ENCODE assay signal across 23 cellular contexts in the genomic region with DNA sequence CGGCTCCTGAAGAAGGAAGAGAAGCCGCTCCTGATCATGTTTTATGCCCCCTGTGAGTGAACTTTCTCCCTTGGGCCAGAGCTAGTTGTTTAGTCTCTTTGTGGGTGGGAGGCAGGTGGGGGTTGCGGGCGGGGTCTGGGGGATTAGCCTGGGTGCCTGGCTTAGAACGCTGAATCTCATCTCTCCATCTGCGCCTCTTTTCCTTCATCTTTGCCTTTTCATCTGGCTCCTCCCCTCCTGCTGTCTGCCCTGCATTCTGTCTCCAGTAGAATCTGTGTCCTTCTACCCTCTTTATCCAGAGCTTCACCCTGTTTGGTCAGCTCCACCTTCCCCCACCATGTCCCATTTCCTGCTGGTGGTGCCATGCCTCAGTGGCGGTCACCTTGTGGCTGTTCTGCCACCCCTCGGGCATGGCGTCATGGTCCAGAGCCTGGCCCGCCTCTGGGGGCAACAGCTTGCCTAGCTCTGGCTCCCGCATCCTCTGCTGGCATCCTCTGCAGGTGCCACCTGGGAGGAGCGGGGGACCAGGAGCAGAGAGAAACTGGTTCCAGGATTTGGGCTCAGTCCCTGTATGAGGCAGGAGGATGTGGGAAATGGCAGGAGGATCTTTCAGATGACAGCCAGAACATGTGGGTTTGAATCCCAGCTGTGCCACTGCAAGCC. TPM values are rescaled to one million over a fixed set of nuclear protein-coding genes. Genes with fewer than 3 reads are reported as not detected.
DNase-seq lines count a peak whose midpoint lies in the region; ATAC-seq and TF ChIP-seq lines count a peak whose summit lies in the region.
"Had no signal": no experiment of that assay in that cellular context is flagged by ENCODE, and none has a peak within 500 bp of the region (broad histone marks: within the 10 kb centered on the region; RNA-seq: fewer than 3 reads in every experiment).

No MANE protein-coding gene starts in this region.

- no peaks in the 10 kb centered on the region for H3K27me3 ChIP-seq in vagina
- H3K27me3 ChIP-seq: SJSA1, stomach, thyroid gland had no signal

- H3K4me1 Mint-ChIP-seq in stimulated activated naive CD8-positive, alpha-beta T cell treated with anti-CD3 and anti-CD28 coated beads, Interleukin-15, Interleukin-2, amounts not matched to agents 100 ng/mL and 50 ng/mL, for 24 hours (ENCODE audit: low read depth), result peaks cover 15% of the 10 kb centered on the region
- H3K4me1 Mint-ChIP-seq in stimulated activated naive CD8-positive, alpha-beta T cell treated with anti-CD3 and anti-CD28 coated beads, Interleukin-15, amount 100 ng/mL, for 72 hours, result no peaks in the 10 kb centered on the region
- peaks cover 29% of the 10 kb centered on the region for H3K4me1 Mint-ChIP-seq in endothelial cell (ENCODE audit: unreplicated experiment)

- peak overlapping the region; percentile 28 for H3K27ac Mint-ChIP-seq in stimulated activated naive CD8-positive, alpha-beta T cell treated with anti-CD3 and anti-CD28 coated beads, Interleukin-15, Interleukin-2, amounts not matched to agents 100 ng/mL and 50 ng/mL, for 24 hours
- no peak overlapping the region for H3K27ac Mint-ChIP-seq in stimulated activated naive CD8-positive, alpha-beta T cell treated with anti-CD3 and anti-CD28 coated beads, Interleukin-15, amount 100 ng/mL, for 72 hours
- peak overlapping the region; percentile 57 for H3K27ac Mint-ChIP-seq in endothelial cell (ENCODE audit: unreplicated experiment)
- H3K27ac Mint-ChIP-seq: activated naive CD8-positive, alpha-beta T cell treated with anti-CD3 and anti-CD28 coated beads, Interleukin-2, amount 50 U/mL, for 24 hours; HFFc6; T-cell had no signal

- TF ChIP-seq CTCF in endothelial cell (IDR thresholded peaks at IDR 0.05; ENCODE audit: unreplicated experiment) (no peak), GM20000 (IDR thresholded peaks at IDR 0.05; ENCODE audit: extremely low read depth, missing control alignments) (no peak), vagina (IDR thresholded peaks at IDR 0.05) (no peak)

- H3K27ac ChIP-seq in vagina, result no peak overlapping the region
- H3K27ac ChIP-seq: A549, GM23248, left ventricle myocardium inferior, SJSA1, stomach, thyroid gland had no signal

- DNase-seq in stimulated activated naive CD8-positive, alpha-beta T cell treated with anti-CD3 and anti-CD28 coated beads, Interleukin-15, amount 100 ng/mL, for 72 hours, result no peak
- DNase-seq in NCI-H524 (lab: John Stamatoyannopoulos, UW), result peak; percentile 97 to 98
- no peak for DNase-seq in endothelial cell (ENCODE audit: low spot score)
- no peak for DNase-seq in T-helper 1 cell
- no peak for DNase-seq in GM20000 (ENCODE audit: low spot score)
- DNase-seq in vagina (ENCODE audit: extremely low spot score in 2 of 2), result no peak
- DNase-seq: activated CD4-positive, alpha-beta T cell treated with anti-CD3 and anti-CD28 coated beads for 1 hour; activated naive CD8-positive, alpha-beta T cell treated with anti-CD3 and anti-CD28 coated beads, Interleukin-2, amount 50 U/mL, for 24 hours; activated T-cell treated with anti-CD3 and anti-CD28 coated beads for 4 hours; GM23248; HFFc6; Karpas-422; left ventricle myocardium inferior; NCI-H1436; NCI-H510A treated with DMSO at 0.1 percent for 48 hours; occipital lobe; stomach; T-cell; thyroid gland had no signal

- ATAC-seq in stimulated activated naive CD8-positive, alpha-beta T cell treated with anti-CD3 and anti-CD28 coated beads, Interleukin-15, amount 100 ng/mL, for 72 hours, result no peak
- no peak for ATAC-seq in HG02623 (IDR thresholded peaks at IDR 0.05; ENCODE audit: unreplicated experiment)
- ATAC-seq: A549; activated naive CD8-positive, alpha-beta T cell treated with anti-CD3 and anti-CD28 coated beads, Interleukin-2, amount 50 U/mL, for 24 hours; T-cell had no signal

- peaks cover 55% of the 10 kb centered on the region for H3K36me3 Mint-ChIP-seq in stimulated activated naive CD8-positive, alpha-beta T cell treated with anti-CD3 and anti-CD28 coated beads, Interleukin-15, Interleukin-2, amounts not matched to agents 100 ng/mL and 50 ng/mL, for 24 hours (ENCODE audit: low read depth)
- H3K36me3 Mint-ChIP-seq in endothelial cell (ENCODE audit: low read depth, unreplicated experiment), result peaks cover 33% of the 10 kb centered on the region

- H3K4me3 Mint-ChIP-seq in stimulated activated naive CD8-positive, alpha-beta T cell treated with anti-CD3 and anti-CD28 coated beads, Interleukin-15, Interleukin-2, amounts not matched to agents 100 ng/mL and 50 ng/mL, for 24 hours, result no peak overlapping the region
- H3K4me3 Mint-ChIP-seq in stimulated activated naive CD8-positive, alpha-beta T cell treated with anti-CD3 and anti-CD28 coated beads, Interleukin-15, amount 100 ng/mL, for 72 hours, result no peak overlapping the region
- no peak overlapping the region for H3K4me3 Mint-ChIP-seq in endothelial cell (ENCODE audit: unreplicated experiment)
- H3K4me3 Mint-ChIP-seq: activated naive CD8-positive, alpha-beta T cell treated with anti-CD3 and anti-CD28 coated beads, Interleukin-2, amount 50 U/mL, for 24 hours; HFFc6; T-cell had no signal

- intact Hi-C loops in vagina (cut with DNase I), result no loop called here

- no peaks in the 10 kb centered on the region for H3K4me1 ChIP-seq in vagina
- H3K4me1 ChIP-seq: A549, SJSA1 had no signal

- H3K4me3 ChIP-seq in vagina, result no peak overlapping the region
- H3K4me3 ChIP-seq: A549, GM23248, left ventricle myocardium inferior, SJSA1, stomach, thyroid gland had no signal

- no peak for TF ChIP-seq POLR2A in vagina (IDR thresholded peaks at IDR 0.05)

- peaks cover 0 to 27% of the 10 kb centered on the region in 2 donors for H3K36me3 ChIP-seq in vagina

- H3K27me3 Mint-ChIP-seq in stimulated activated naive CD8-positive, alpha-beta T cell treated with anti-CD3 and anti-CD28 coated beads, Interleukin-15, Interleukin-2, amounts not matched to agents 100 ng/mL and 50 ng/mL, for 24 hours, result no peaks in the 10 kb centered on the region
- no peaks in the 10 kb centered on the region for H3K27me3 Mint-ChIP-seq in stimulated activated naive CD8-positive, alpha-beta T cell treated with anti-CD3 and anti-CD28 coated beads, Interleukin-15, amount 100 ng/mL, for 72 hours
- H3K27me3 Mint-ChIP-seq in endothelial cell (ENCODE audit: unreplicated experiment), result peaks cover 8% of the 10 kb centered on the region
- H3K27me3 Mint-ChIP-seq: activated naive CD8-positive, alpha-beta T cell treated with anti-CD3 and anti-CD28 coated beads, Interleukin-2, amount 50 U/mL, for 24 hours; T-cell had no signal

- H3K9me3 Mint-ChIP-seq in stimulated activated naive CD8-positive, alpha-beta T cell treated with anti-CD3 and anti-CD28 coated beads, Interleukin-15, Interleukin-2, amounts not matched to agents 100 ng/mL and 50 ng/mL, for 24 hours, result no peaks in the 10 kb centered on the region
- H3K9me3 Mint-ChIP-seq in stimulated activated naive CD8-positive, alpha-beta T cell treated with anti-CD3 and anti-CD28 coated beads, Interleukin-15, amount 100 ng/mL, for 72 hours, result no peaks in the 10 kb centered on the region
- no peaks in the 10 kb centered on the region for H3K9me3 Mint-ChIP-seq in endothelial cell (ENCODE audit: unreplicated experiment)
- H3K9me3 Mint-ChIP-seq: activated naive CD8-positive, alpha-beta T cell treated with anti-CD3 and anti-CD28 coated beads, Interleukin-2, amount 50 U/mL, for 24 hours; HFFc6; T-cell had no signal

- no peaks in the 10 kb centered on the region for H3K9me3 ChIP-seq in vagina
- H3K9me3 ChIP-seq: A549, left ventricle myocardium inferior, SJSA1, stomach, thyroid gland had no signal

RNA-seq across cellular contexts. Expression of a gene that starts 44.3 kb away (rescaled TPM):
- total RNA-seq in endothelial cell (ENCODE audit: unreplicated experiment) (32.8 TPM), vagina (18.9 TPM)

Comparison
In these comparisons a context has a peak if more than half of its experiments do, and no peak if none do; other contexts are left out.
1. H3K27ac Mint-ChIP-seq: peak in stimulated activated naive CD8-positive, alpha-beta T cell treated with anti-CD3 and anti-CD28 coated beads, Interleukin-15, Interleukin-2, amounts not matched to agents 100 ng/mL and 50 ng/mL, for 24 hours (single experiment) and endothelial cell (single experiment); none in stimulated activated naive CD8-positive, alpha-beta T cell treated with anti-CD3 and anti-CD28 coated beads, Interleukin-15, amount 100 ng/mL, for 72 hours (0 of 2).
2. DNase-seq: peak in NCI-H524 (2 of 2); none in stimulated activated naive CD8-positive, alpha-beta T cell treated with anti-CD3 and anti-CD28 coated beads, Interleukin-15, amount 100 ng/mL, for 72 hours (0 of 2), endothelial cell (single experiment), T-helper 1 cell (0 of 5), GM20000 (single experiment) and vagina (0 of 2).